Comparison of ENCODE assay signal across 9 cellular contexts in genomic region chr15:43659727-43660126, GRCh38. TPM values are rescaled to one million over a fixed set of nuclear protein-coding genes. Genes with fewer than 3 reads are reported as not detected.
"Had no signal": no experiment of that assay in that cellular context is flagged by ENCODE, and none has a peak within 500 bp of the region (broad histone marks: within the 10 kb centered on the region; RNA-seq: fewer than 3 reads in every experiment).

No MANE protein-coding gene starts in this region.

RNA-seq across cellular contexts. Expression of gene CKMT1A, which starts 33.9 kb away (rescaled TPM):
- total RNA-seq: activated B cell treated with CpG ODN at 0.5 μM for 24 hours; activated CD4-positive, alpha-beta memory T cell treated with anti-CD3 and anti-CD28 coated beads, Interleukin-2, amount 10 ng/mL, durations not matched to agents 7 days and 5 days; activated CD4-positive, alpha-beta T cell treated with anti-CD3 and anti-CD28 coated beads, Interleukin-2, amount 10 ng/mL, durations not matched to agents 7 days and 5 days; activated CD8-positive, alpha-beta memory T cell treated with anti-CD3 and anti-CD28 coated beads for 36 hours; activated CD8-positive, alpha-beta memory T cell treated with anti-CD3 and anti-CD28 coated beads, Interleukin-2, amount 10 ng/mL, durations not matched to agents 7 days and 5 days; activated CD8-positive, alpha-beta T cell treated with anti-CD3 and anti-CD28 coated beads, Interleukin-2, amount 10 ng/mL, durations not matched to agents 7 days and 5 days; T-helper 1 cell treated with Interleukin-12 subunit alpha and Interleukin-12 subunit beta and Interleukin-4 antibody, amounts not matched to agents 30 ng/mL and 1 ng/mL, for 36 hours; T-helper 17 cell; T-helper 2 cell treated with Interferon-gamma antibody and Interleukin-4, amounts not matched to agents 100 ng/mL and 5 ng/mL, for 36 hours had no signal
